ENCODE assay signal across 14 cellular contexts in genomic region chr19:55534280-55534679, GRCh38. TPM values are rescaled to one million over a fixed set of nuclear protein-coding genes. Genes with fewer than 3 reads are reported as not detected.
"Had no signal": no experiment of that assay in that cellular context is flagged by ENCODE, and none has a peak within 500 bp of the region (broad histone marks: within the 10 kb centered on the region; RNA-seq: fewer than 3 reads in every experiment).

No MANE protein-coding gene starts in this region.

RNA-seq across cellular contexts. Expression of gene SBK2, which starts 2.7 kb away (rescaled TPM):
- total RNA-seq: activated B cell treated with CpG ODN at 0.5 μM for 24 hours; activated CD4-positive, alpha-beta memory T cell treated with anti-CD3 and anti-CD28 coated beads for 36 hours; activated CD4-positive, alpha-beta memory T cell treated with anti-CD3 and anti-CD28 coated beads, Interleukin-2, amount 10 ng/mL, durations not matched to agents 7 days and 5 days; activated CD4-positive, alpha-beta T cell treated with anti-CD3 and anti-CD28 coated beads for 36 hours; activated CD4-positive, alpha-beta T cell treated with anti-CD3 and anti-CD28 coated beads, Interleukin-2, amount 10 ng/mL, durations not matched to agents 24 days and 14 days; activated CD4-positive, alpha-beta T cell treated with anti-CD3 and anti-CD28 coated beads, Interleukin-2, amount 10 ng/mL, durations not matched to agents 7 days and 5 days; activated CD8-positive, alpha-beta memory T cell treated with anti-CD3 and anti-CD28 coated beads for 36 hours; activated CD8-positive, alpha-beta memory T cell treated with anti-CD3 and anti-CD28 coated beads, Interleukin-2, amount 10 ng/mL, durations not matched to agents 7 days and 5 days; activated CD8-positive, alpha-beta T cell treated with anti-CD3 and anti-CD28 coated beads for 36 hours; activated CD8-positive, alpha-beta T cell treated with anti-CD3 and anti-CD28 coated beads, Interleukin-2, amount 10 ng/mL, durations not matched to agents 7 days and 5 days; T-cell; T-helper 1 cell treated with Interleukin-12 subunit alpha and Interleukin-12 subunit beta and Interleukin-4 antibody, amounts not matched to agents 30 ng/mL and 1 ng/mL, for 36 hours; T-helper 17 cell; T-helper 2 cell treated with Interferon-gamma antibody and Interleukin-4, amounts not matched to agents 100 ng/mL and 5 ng/mL, for 36 hours had no signal

RNA-seq across cellular contexts. Expression of gene SBK3, which starts 11.1 kb away (rescaled TPM):
- total RNA-seq: activated B cell treated with CpG ODN at 0.5 μM for 24 hours; activated CD4-positive, alpha-beta memory T cell treated with anti-CD3 and anti-CD28 coated beads for 36 hours; activated CD4-positive, alpha-beta memory T cell treated with anti-CD3 and anti-CD28 coated beads, Interleukin-2, amount 10 ng/mL, durations not matched to agents 7 days and 5 days; activated CD4-positive, alpha-beta T cell treated with anti-CD3 and anti-CD28 coated beads for 36 hours; activated CD4-positive, alpha-beta T cell treated with anti-CD3 and anti-CD28 coated beads, Interleukin-2, amount 10 ng/mL, durations not matched to agents 24 days and 14 days; activated CD4-positive, alpha-beta T cell treated with anti-CD3 and anti-CD28 coated beads, Interleukin-2, amount 10 ng/mL, durations not matched to agents 7 days and 5 days; activated CD8-positive, alpha-beta memory T cell treated with anti-CD3 and anti-CD28 coated beads for 36 hours; activated CD8-positive, alpha-beta memory T cell treated with anti-CD3 and anti-CD28 coated beads, Interleukin-2, amount 10 ng/mL, durations not matched to agents 7 days and 5 days; activated CD8-positive, alpha-beta T cell treated with anti-CD3 and anti-CD28 coated beads for 36 hours; activated CD8-positive, alpha-beta T cell treated with anti-CD3 and anti-CD28 coated beads, Interleukin-2, amount 10 ng/mL, durations not matched to agents 7 days and 5 days; T-cell; T-helper 1 cell treated with Interleukin-12 subunit alpha and Interleukin-12 subunit beta and Interleukin-4 antibody, amounts not matched to agents 30 ng/mL and 1 ng/mL, for 36 hours; T-helper 17 cell; T-helper 2 cell treated with Interferon-gamma antibody and Interleukin-4, amounts not matched to agents 100 ng/mL and 5 ng/mL, for 36 hours had no signal
